8 cellular contexts compared by ENCODE assay signal in the genomic region with DNA sequence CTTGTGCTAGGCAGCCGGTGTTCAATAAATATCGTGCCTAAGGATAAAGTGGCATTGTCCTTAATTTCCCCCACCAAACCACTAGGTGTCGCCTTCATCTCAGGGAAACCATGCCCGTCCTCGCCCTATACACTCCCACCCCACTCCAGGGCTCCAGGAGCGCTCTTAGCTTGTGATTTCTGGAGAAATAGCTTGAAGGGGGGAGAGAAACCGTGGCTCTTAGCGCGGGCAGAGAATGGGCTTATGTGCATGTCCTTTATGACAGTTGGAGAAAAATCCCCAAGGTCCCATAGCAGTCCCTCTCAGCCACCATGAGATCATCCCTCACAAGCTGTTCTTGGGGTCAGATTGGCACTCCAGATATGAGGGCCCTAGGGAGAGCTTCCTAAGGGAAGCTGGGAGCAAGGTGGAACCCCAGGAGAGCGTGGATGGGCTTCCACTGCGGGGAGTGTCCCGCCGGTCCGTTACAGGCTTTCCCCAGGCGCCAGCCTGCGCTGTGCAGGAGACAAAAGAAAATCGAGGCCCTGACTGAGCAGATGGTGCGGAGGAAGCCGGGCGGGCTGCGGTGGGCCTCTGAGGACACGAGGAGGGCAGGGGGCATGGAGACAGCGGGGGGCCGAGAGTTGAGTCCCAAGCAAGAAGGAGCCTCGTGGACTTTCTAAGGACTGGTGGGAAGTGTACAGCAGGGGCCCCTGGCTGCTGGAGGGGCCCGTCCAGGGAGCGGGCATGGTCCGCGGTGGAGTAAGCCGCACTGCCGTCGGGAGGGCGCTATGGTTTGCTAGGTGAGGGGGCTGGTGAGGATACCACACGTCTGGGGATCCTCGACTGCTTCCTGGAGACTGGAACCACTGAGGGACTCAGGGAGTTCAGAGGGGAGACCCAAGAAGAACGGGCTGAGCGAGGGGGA. TPM values are rescaled to one million over a fixed set of nuclear protein-coding genes. Genes with fewer than 3 reads are reported as not detected.
DNase-seq lines count a peak whose midpoint lies in the region; ATAC-seq, FAIRE-seq and TF ChIP-seq lines count a peak whose summit lies in the region.

No MANE protein-coding gene starts in this region.

- POLR2A ChIA-PET in GM12878 (lab: Charles Lee), result interaction anchor here (1.3 kb wide), 1 partner anchor 36 kb away, joined by 3 read pairs; no protein-coding TSS in a partner anchor

- H3K4me3 ChIP-seq in GM12878, result no peak overlapping the region

- peak; percentile 98 for ATAC-seq in GM12878

- intact Hi-C loops in GM12878 (cut with micrococcal nuclease; ENCODE audit: unreplicated experiment), result loop anchor here (1.0 to 2.0 kb wide), 3 partner anchors 24 to 92 kb away; a partner anchor contains a TSS

- RAD21 ChIA-PET in GM12878 (lab: Charles Lee; ENCODE audit: unreplicated experiment), result interaction anchor here (0.8 to 2.2 kb wide), 17 partner anchors 21 to 187 kb away, joined by 3 to 26 read pairs (median 5); a partner anchor contains a TSS

- peaks cover 16% of the 10 kb centered on the region for H3K4me1 Mint-ChIP-seq in T-helper 2 cell treated with Interferon-gamma antibody and Interleukin-4, amounts not matched to agents 5 μg/mL and 100 μg/mL, for 36 hours (ENCODE audit: low read depth)

- SMC1A ChIA-PET in GM12878 (lab: Charles Lee; ENCODE audit: uncharacterized antibody, unreplicated experiment), result interaction anchor here (0.6 to 3.1 kb wide), 15 partner anchors 12 to 144 kb away, joined by 3 to 26 read pairs (median 3); a partner anchor contains a TSS

- H3K9me3 ChIP-seq in GM12878 (replicated peaks; ENCODE audit: control insufficient read depth, insufficient read depth, low read length), result no peaks in the 10 kb centered on the region

- no TSS peak for BruUV-seq in GM12878 (replicated peaks; lab: Mats Ljungman, UMichigan)

- CTCF ChIA-PET in GM12878 (lab: Yijun Ruan, JAX), result interaction anchor here (0.6 to 5.1 kb wide), 46 partner anchors 8 to 850 kb away, joined by 3 to 101 read pairs (median 5); a partner anchor contains a TSS

- no peaks in the 10 kb centered on the region for H3K9me3 Mint-ChIP-seq in T-helper 2 cell treated with Interferon-gamma antibody and Interleukin-4, amounts not matched to agents 5 μg/mL and 100 μg/mL, for 36 hours

- no peak for TF ChIP-seq POLR2A in GM12878 (IDR thresholded peaks at IDR 0.05; ENCODE audit: low read depth, low read length)

- peaks cover 13% of the 10 kb centered on the region for H3K36me3 Mint-ChIP-seq in T-helper 2 cell treated with Interferon-gamma antibody and Interleukin-4, amounts not matched to agents 5 μg/mL and 100 μg/mL, for 36 hours (ENCODE audit: low read depth)

- DNase-seq in SHP77 (lab: John Stamatoyannopoulos, UW) (peak; percentile 22 to 38), SHP77 treated with DMSO at 0.1 percent for 48 hours (lab: John Stamatoyannopoulos, UW) (no peak), NCI-H1417 treated with DMSO at 0.1 percent for 48 hours (lab: John Stamatoyannopoulos, UW) (peak; percentile 29), GM12878 (ENCODE audit: low read depth, low spot score) (no peak), hypothalamus (lab: John Stamatoyannopoulos, UW) (peak in 41 of 51 donors; percentile 11 to 77 (median 46)), renal cortical epithelial cell (ENCODE audit: low read depth) (peak; percentile 72), OCI-M2 (lab: John Stamatoyannopoulos, UW; ENCODE audit: unreplicated experiment) (no peak)
- DNase-seq in T-helper 2 cell treated with Interferon-gamma antibody and Interleukin-4, amounts not matched to agents 5 μg/mL and 100 μg/mL, for 36 hours (ENCODE audit: low spot score), result peak; percentile 31

- no peak overlapping the region for H3K9ac ChIP-seq in GM12878 (ENCODE audit: control insufficient read depth, insufficient read depth, low read length)

- no peak overlapping the region for H3K4me2 ChIP-seq in GM12878 (ENCODE audit: control insufficient read depth, insufficient read depth)

- H2AFZ ChIP-seq in GM12878 (ENCODE audit: control insufficient read depth, low read depth, low read length), result no peak overlapping the region

- in situ Hi-C loops in GM12878 (cut with MboI), result no loop called here

- no peak for TF ChIP-seq EP300 in GM12878 (IDR thresholded peaks at IDR 0.05; ENCODE audit: borderline replicate concordance in 1 of 2, control insufficient read depth in 1 of 2, low read depth in 2 of 2, low read length in 2 of 2)

- no peaks in the 10 kb centered on the region for H3K27me3 ChIP-seq in GM12878 (replicated peaks in 1 of 2; ENCODE audit: control insufficient read depth in 2 of 2, insufficient read depth in 2 of 2, low read length in 1 of 2)

- no peak overlapping the region for H3K4me3 Mint-ChIP-seq in T-helper 2 cell treated with Interferon-gamma antibody and Interleukin-4, amounts not matched to agents 5 μg/mL and 100 μg/mL, for 36 hours

- peak; percentile 83 for TF ChIP-seq RAD21 in GM12878 (IDR thresholded peaks at IDR 0.05; ENCODE audit: insufficient read depth, low read depth, low read length)

- no peaks in the 10 kb centered on the region; the same call in 1 of the 2 replicates for H4K20me1 ChIP-seq in GM12878 (ENCODE audit: control insufficient read depth, insufficient read depth)

- peak; percentile 84 to 94 (median 91) for TF ChIP-seq CTCF in GM12878 (IDR thresholded peaks at IDR 0.05 in 2 of 3, conservative IDR thresholded peaks at IDR 0.05 in 1 of 3; ENCODE audit: control insufficient read depth in 2 of 3, extremely low read depth in 1 of 3, insufficient read depth in 1 of 3, low read depth in 3 of 3, low read length in 3 of 3)

- 64% methylated on average over 35 of the region's 37 CpGs for WGBS in GM12878 (ENCODE audit: insufficient coverage, insufficient replicate concordance, low lambda C conversion rate, missing lambda C conversion rate)

- H3K27me3 Mint-ChIP-seq in T-helper 2 cell treated with Interferon-gamma antibody and Interleukin-4, amounts not matched to agents 5 μg/mL and 100 μg/mL, for 36 hours (ENCODE audit: low read depth), result no peaks in the 10 kb centered on the region

- peak; percentile 97 for FAIRE-seq in GM12878 (lab: Jason Lieb, UNC)

- no peak overlapping the region for H3K27ac Mint-ChIP-seq in T-helper 2 cell treated with Interferon-gamma antibody and Interleukin-4, amounts not matched to agents 5 μg/mL and 100 μg/mL, for 36 hours

- peaks cover 0 to 4% of the 10 kb centered on the region in 2 experiments; a peak in 3 of 4 replicates for H3K36me3 ChIP-seq in GM12878 (ENCODE audit: control insufficient read depth in 2 of 2, insufficient read depth in 2 of 2, low read length in 1 of 2)

- no peak overlapping the region for H3K27ac ChIP-seq in GM12878 (ENCODE audit: control insufficient read depth, insufficient read depth)

- H3K4me1 ChIP-seq in GM12878 (ENCODE audit: control insufficient read depth, insufficient read depth, low read length), result no peaks in the 10 kb centered on the region

- H3K79me2 ChIP-seq in GM12878 (ENCODE audit: control insufficient read depth, insufficient read depth, low read length), result no peaks in the 10 kb centered on the region

RNA-seq across cellular contexts. Expression of a gene that starts 0.8 kb away (rescaled TPM):
- total RNA-seq in GM12878 (2013; cell fraction: nucleolus; rRNA removed), result 19.8 and 30.5 TPM in 2 replicates
- total RNA-seq in GM12878 (2014; rRNA removed) (4.1 and 4.3 TPM in 2 replicates), GM12878 (2014; rRNA removed; fragmentation: Illumina TruSeq; extraction: Trizol) (4.2 and 5.2 TPM in 2 replicates), GM12878 (2021) (7.4 and 8.6 TPM in 2 replicates), renal cortical epithelial cell (13.9 and 35.6 TPM in 2 replicates)
- 3.8 TPM for polyA plus RNA-seq in GM12878 (2011; ENCODE audit: low read depth)
- polyA plus RNA-seq in GM12878 (2011; rRNA removed) (18.0 and 20.9 TPM in 2 replicates), GM12878 (2014; fragmentation: Illumina TruSeq; extraction: Trizol) (7.7 and 9.2 TPM in 2 replicates), GM12878 (2014; fragmentation: Nextera tagmentation; extraction: Ambion mirVana) (1 to 10 TPM; 6.7 to 7.1 TPM), GM12878 (2014; rRNA removed) (7.0 and 8.5 TPM in 2 replicates), GM12878 (2016; fragmentation: Nextera tagmentation; extraction: Ambion mirVana) (1 to 10 TPM; 2.0 to 2.4 TPM)
- 10.5 and 13.3 TPM in 2 replicates for polyA plus RNA-seq in GM12878 (2011; cell fraction: cytosol; rRNA removed)
- 150 and 187 TPM in 2 replicates for polyA plus RNA-seq in GM12878 (2011; cell fraction: nucleus; rRNA removed)
- 4.8 and 8.2 TPM in 2 replicates for polyA plus RNA-seq in GM12878 (2012)
- 9.1 and 10.7 TPM in 2 replicates for polyA minus RNA-seq in GM12878 (2011; rRNA and poly(A)+ RNA removed)
- polyA minus RNA-seq in GM12878 (2011; cell fraction: cytosol; rRNA and poly(A)+ RNA removed), result 1.8 and 1.9 TPM in 2 replicates
- polyA minus RNA-seq in GM12878 (2011; cell fraction: nucleus; rRNA and poly(A)+ RNA removed), result 21.6 and 27.8 TPM in 2 replicates

RNA-seq across cellular contexts. Expression of a gene that starts 21.4 kb away (rescaled TPM):
- 6.6 and 6.7 TPM in 2 replicates for total RNA-seq in GM12878 (2013; cell fraction: nucleolus; rRNA removed)
- 1.1 and 1.3 TPM in 2 replicates for total RNA-seq in GM12878 (2014; rRNA removed)
- 0.28 and 0.72 TPM in 2 replicates for total RNA-seq in GM12878 (2014; rRNA removed; fragmentation: Illumina TruSeq; extraction: Trizol)
- total RNA-seq in GM12878 (2021), result 0.72 and 0.98 TPM in 2 replicates
- polyA plus RNA-seq in GM12878 (2011; ENCODE audit: low read depth), result 1.1 TPM
- 0.86 and 0.95 TPM in 2 replicates for polyA plus RNA-seq in GM12878 (2011; rRNA removed)
- polyA plus RNA-seq in GM12878 (2011; cell fraction: cytosol; rRNA removed), result 0.25 and 0.42 TPM in 2 replicates
- polyA plus RNA-seq in GM12878 (2011; cell fraction: nucleus; rRNA removed), result 4.1 and 5.9 TPM in 2 replicates
- 0.73 and 1.2 TPM in 2 replicates for polyA plus RNA-seq in GM12878 (2012)
- 0.47 and 1.4 TPM in 2 replicates for polyA plus RNA-seq in GM12878 (2014; fragmentation: Illumina TruSeq; extraction: Trizol)
- polyA plus RNA-seq in GM12878 (2014; fragmentation: Nextera tagmentation; extraction: Ambion mirVana), result under 1 TPM; 0.40 to 0.55 TPM
- 0.65 and 1.2 TPM in 2 replicates for polyA plus RNA-seq in GM12878 (2014; rRNA removed)
- polyA plus RNA-seq in GM12878 (2016; fragmentation: Nextera tagmentation; extraction: Ambion mirVana), result under 1 TPM; 0.77 to 0.91 TPM
- polyA minus RNA-seq in GM12878 (2011; rRNA and poly(A)+ RNA removed), result 0.66 and 0.67 TPM in 2 replicates
- polyA minus RNA-seq in GM12878 (2011; cell fraction: cytosol; rRNA and poly(A)+ RNA removed), result not detected in 2 replicates
- polyA minus RNA-seq in GM12878 (2011; cell fraction: nucleus; rRNA and poly(A)+ RNA removed), result 1.7 TPM in 2 replicates
- total RNA-seq in renal cortical epithelial cell, result 0.80 TPM in 1 of 2 replicates, not detected in the other

RNA-seq across cellular contexts. Expression of a gene that starts 24.2 kb away (rescaled TPM):
- total RNA-seq in GM12878 (2013; cell fraction: nucleolus; rRNA removed), result 10.5 and 11.9 TPM in 2 replicates
- total RNA-seq in GM12878 (2014; rRNA removed), result 49.4 and 56.9 TPM in 2 replicates
- 40.7 and 41.0 TPM in 2 replicates for total RNA-seq in GM12878 (2014; rRNA removed; fragmentation: Illumina TruSeq; extraction: Trizol)
- total RNA-seq in GM12878 (2021), result 59.2 and 59.9 TPM in 2 replicates
- polyA plus RNA-seq in GM12878 (2011; ENCODE audit: low read depth), result 51.4 TPM
- 27.6 and 33.3 TPM in 2 replicates for polyA plus RNA-seq in GM12878 (2011; rRNA removed)
- polyA plus RNA-seq in GM12878 (2011; cell fraction: cytosol; rRNA removed), result 47.7 and 57.0 TPM in 2 replicates
- polyA plus RNA-seq in GM12878 (2011; cell fraction: nucleus; rRNA removed), result 39.9 and 43.2 TPM in 2 replicates
- polyA plus RNA-seq in GM12878 (2012), result 43.3 and 44.0 TPM in 2 replicates
- polyA plus RNA-seq in GM12878 (2014; fragmentation: Illumina TruSeq; extraction: Trizol), result 46.0 and 46.6 TPM in 2 replicates
- 10 to 100 TPM; 12.1 to 32.0 TPM for polyA plus RNA-seq in GM12878 (2014; fragmentation: Nextera tagmentation; extraction: Ambion mirVana)
- polyA plus RNA-seq in GM12878 (2014; rRNA removed), result 65.0 and 69.1 TPM in 2 replicates
- 100 to 1,000 TPM; 130 to 144 TPM for polyA plus RNA-seq in GM12878 (2016; fragmentation: Nextera tagmentation; extraction: Ambion mirVana)
- polyA minus RNA-seq in GM12878 (2011; rRNA and poly(A)+ RNA removed), result 9.6 and 18.8 TPM in 2 replicates
- polyA minus RNA-seq in GM12878 (2011; cell fraction: cytosol; rRNA and poly(A)+ RNA removed), result 4.7 and 5.1 TPM in 2 replicates
- 14.9 and 15.4 TPM in 2 replicates for polyA minus RNA-seq in GM12878 (2011; cell fraction: nucleus; rRNA and poly(A)+ RNA removed)
- total RNA-seq in renal cortical epithelial cell, result 12.7 and 25.7 TPM in 2 replicates

RNA-seq across cellular contexts. Expression of a gene that starts 36.6 kb away (rescaled TPM):
- not detected in 2 replicates for total RNA-seq in GM12878 (2013; cell fraction: nucleolus; rRNA removed)
- not detected in 2 replicates for total RNA-seq in GM12878 (2014; rRNA removed)
- not detected in 2 replicates for total RNA-seq in GM12878 (2014; rRNA removed; fragmentation: Illumina TruSeq; extraction: Trizol)
- total RNA-seq in GM12878 (2021), result 1.1 and 2.4 TPM in 2 replicates
- polyA plus RNA-seq in GM12878 (2011; ENCODE audit: low read depth), result not detected
- polyA plus RNA-seq in GM12878 (2011; rRNA removed), result not detected in 2 replicates
- polyA plus RNA-seq in GM12878 (2011; cell fraction: cytosol; rRNA removed), result 0.51 TPM in 1 of 2 replicates, not detected in the other
- polyA plus RNA-seq in GM12878 (2011; cell fraction: nucleus; rRNA removed), result 0.43 TPM in 1 of 2 replicates, not detected in the other
- polyA plus RNA-seq in GM12878 (2012), result not detected in 2 replicates
- 0.47 TPM in 1 of 2 replicates, not detected in the other for polyA plus RNA-seq in GM12878 (2014; fragmentation: Illumina TruSeq; extraction: Trizol)
- polyA plus RNA-seq in GM12878 (2014; fragmentation: Nextera tagmentation; extraction: Ambion mirVana), result under 1 TPM; 0.33 to 0.90 TPM
- polyA plus RNA-seq in GM12878 (2014; rRNA removed), result not detected in 2 replicates
- 1 to 10 TPM in 1 of 2 experiments, under 1 TPM in 1; 0.82 to 1.5 TPM for polyA plus RNA-seq in GM12878 (2016; fragmentation: Nextera tagmentation; extraction: Ambion mirVana)
- 0.77 TPM in 1 of 2 replicates, not detected in the other for polyA minus RNA-seq in GM12878 (2011; rRNA and poly(A)+ RNA removed)
- not detected in 2 replicates for polyA minus RNA-seq in GM12878 (2011; cell fraction: cytosol; rRNA and poly(A)+ RNA removed)
- polyA minus RNA-seq in GM12878 (2011; cell fraction: nucleus; rRNA and poly(A)+ RNA removed), result not detected in 2 replicates
- total RNA-seq in renal cortical epithelial cell, result not detected in 2 replicates

RNA-seq across cellular contexts. Expression of a gene that starts 37.9 kb away (rescaled TPM):
- total RNA-seq in GM12878 (2013; cell fraction: nucleolus; rRNA removed), result 0.42 TPM in 1 of 2 replicates, not detected in the other
- total RNA-seq in GM12878 (2014; rRNA removed) (not detected in 2 replicates), GM12878 (2014; rRNA removed; fragmentation: Illumina TruSeq; extraction: Trizol) (not detected in 2 replicates), GM12878 (2021) (not detected in 2 replicates), renal cortical epithelial cell (not detected in 2 replicates)
- not detected for polyA plus RNA-seq in GM12878 (2011; ENCODE audit: low read depth)
- polyA plus RNA-seq in GM12878 (2011; rRNA removed) (0.07 TPM in 1 of 2 replicates, not detected in the other), GM12878 (2014; fragmentation: Illumina TruSeq; extraction: Trizol) (not detected in 2 replicates), GM12878 (2014; fragmentation: Nextera tagmentation; extraction: Ambion mirVana) (under 1 TPM in 1 of 2 experiments, not detected in 1; 0.02 TPM), GM12878 (2014; rRNA removed) (0.03 TPM in 1 of 2 replicates, not detected in the other), GM12878 (2016; fragmentation: Nextera tagmentation; extraction: Ambion mirVana) (under 1 TPM; 0.04 to 0.12 TPM)
- polyA plus RNA-seq in GM12878 (2011; cell fraction: cytosol; rRNA removed), result 0.05 and 0.06 TPM in 2 replicates
- 0.44 and 0.51 TPM in 2 replicates for polyA plus RNA-seq in GM12878 (2011; cell fraction: nucleus; rRNA removed)
- polyA plus RNA-seq in GM12878 (2012), result 0.05 TPM in 1 of 2 replicates, not detected in the other
- not detected in 2 replicates for polyA minus RNA-seq in GM12878 (2011; rRNA and poly(A)+ RNA removed)
- not detected in 2 replicates for polyA minus RNA-seq in GM12878 (2011; cell fraction: cytosol; rRNA and poly(A)+ RNA removed)
- polyA minus RNA-seq in GM12878 (2011; cell fraction: nucleus; rRNA and poly(A)+ RNA removed), result not detected in 2 replicates

Comparison
In these comparisons a context has a peak if more than half of its experiments do, and no peak if none do; other contexts are left out.
1. DNase-seq: peak in SHP77 (2 of 2), NCI-H1417 treated with DMSO at 0.1 percent for 48 hours (single experiment), T-helper 2 cell treated with Interferon-gamma antibody and Interleukin-4, amounts not matched to agents 5 μg/mL and 100 μg/mL, for 36 hours (single experiment), hypothalamus (41 of 51) and renal cortical epithelial cell (single experiment); none in SHP77 treated with DMSO at 0.1 percent for 48 hours (single experiment), GM12878 (single experiment) and OCI-M2 (single experiment).